ENCODE assay signal across 8 cellular contexts in genomic region chrX:77910108-77910840, GRCh38. TPM values are rescaled to one million over a fixed set of nuclear protein-coding genes. Genes with fewer than 3 reads are reported as not detected.
DNase-seq lines count a peak whose midpoint lies in the region; ATAC-seq, FAIRE-seq and TF ChIP-seq lines count a peak whose summit lies in the region.

Gene ATP7A, plus strand, starts transcription at chrX:77910693. Its CDS starts 60,949 bp downstream, at chrX:77971642.

- no peaks in the 10 kb centered on the region for H3K4me1 ChIP-seq in astrocyte (ENCODE audit: insufficient read depth, low read length)

- peak; percentile 78 for FAIRE-seq in astrocyte (lab: Jason Lieb, UNC)

- H3K27ac Mint-ChIP-seq in astrocyte (ENCODE audit: unreplicated experiment) = peak within 1 kb of the TSS; percentile 83

- no peaks in the 10 kb centered on the region for H3K27me3 Mint-ChIP-seq in astrocyte (ENCODE audit: low read depth, unreplicated experiment)

- peak; percentile 19 for TF ChIP-seq CTCF in astrocyte (IDR thresholded peaks at IDR 0.05; ENCODE audit: insufficient read depth, low read depth, low read length)
- peak; percentile 52 for TF ChIP-seq CTCF in retinal pigment epithelial cell (conservative IDR thresholded peaks at IDR 0.05; ENCODE audit: low read depth, low read length)

- peaks cover 15% of the 10 kb centered on the region for H3K79me2 ChIP-seq in astrocyte (ENCODE audit: insufficient read depth, low read length)

- no peaks in the 10 kb centered on the region for H3K9me3 Mint-ChIP-seq in astrocyte (ENCODE audit: unreplicated experiment)

- H2AFZ ChIP-seq in astrocyte (ENCODE audit: low read depth, low read length) = peak within 1 kb of the TSS; percentile 91

- no peaks in the 10 kb centered on the region for H3K36me3 ChIP-seq in astrocyte (ENCODE audit: insufficient read depth, low read length)

- peak; percentile 52 for TF ChIP-seq POLR2A in GM18505 (IDR thresholded peaks at IDR 0.05; ENCODE audit: borderline replicate concordance, extremely low read depth, insufficient read depth, insufficient read length)

- H3K4me3 Mint-ChIP-seq in astrocyte (ENCODE audit: unreplicated experiment) = peak within 1 kb of the TSS; percentile 90

- H3K4me2 ChIP-seq in astrocyte (ENCODE audit: low read length) = peak within 1 kb of the TSS; percentile 96

- no peaks in the 10 kb centered on the region for H3K27me3 ChIP-seq in astrocyte (ENCODE audit: insufficient read depth, low read length)

- H3K4me3 ChIP-seq in astrocyte (ENCODE audit: insufficient read depth, low read depth, low read length) (peak within 1 kb of the TSS; percentile 84), retinal pigment epithelial cell (ENCODE audit: low read length) (peak within 1 kb of the TSS; percentile 79)

- peak within 1 kb of the TSS; percentile 73 for H3K27ac ChIP-seq in astrocyte (ENCODE audit: low read depth, low read length)

- H3K4me1 Mint-ChIP-seq in astrocyte (ENCODE audit: low read depth, unreplicated experiment) = no peaks in the 10 kb centered on the region

- no peaks in the 10 kb centered on the region for H3K36me3 Mint-ChIP-seq in astrocyte (ENCODE audit: low read depth, unreplicated experiment)

- no peaks in the 10 kb centered on the region for H3K9me3 ChIP-seq in astrocyte (ENCODE audit: insufficient read depth, low read depth, low read length)

- H3K9ac ChIP-seq in astrocyte (ENCODE audit: low read length) = peak within 1 kb of the TSS; percentile 93

- H4K20me1 ChIP-seq in astrocyte (ENCODE audit: insufficient read depth, low read length) = no peaks in the 10 kb centered on the region

- ATAC-seq in GM18505 (IDR thresholded peaks at IDR 0.05; ENCODE audit: unreplicated experiment) (peak; percentile 95), HG02970 (IDR thresholded peaks at IDR 0.05; ENCODE audit: low FRiP score, unreplicated experiment) (peak; percentile 93)

- peak; percentile 74 to 79 for DNase-seq in NCI-H187 (lab: John Stamatoyannopoulos, UW)
- peak; percentile 70 to 97 (median 87) for DNase-seq in T-helper 2 cell
- DNase-seq in astrocyte (ENCODE audit: low read depth) = peak; percentile 75
- DNase-seq in hypothalamus (lab: John Stamatoyannopoulos, UW) = peak; percentile 8 to 86 (median 69)
- peak; percentile 26 for DNase-seq in retinal pigment epithelial cell (ENCODE audit: low read depth)
- no peak for DNase-seq in cerebellar nuclear complex (lab: John Stamatoyannopoulos, UW)

RNA-seq across cellular contexts. Expression of gene ATP7A, which starts in this region (rescaled TPM):
- 15.0 and 17.2 TPM in 2 replicates for total RNA-seq in astrocyte

Comparison
In these comparisons a context has a peak if more than half of its experiments do, and no peak if none do; other contexts are left out.
1. DNase-seq: peak in NCI-H187 (2 of 2), T-helper 2 cell (5 of 5), astrocyte (single experiment), hypothalamus (51 of 51) and retinal pigment epithelial cell (single experiment); none in cerebellar nuclear complex (0 of 2).